ENCODE assay signal across 31 cellular contexts in the genomic region with DNA sequence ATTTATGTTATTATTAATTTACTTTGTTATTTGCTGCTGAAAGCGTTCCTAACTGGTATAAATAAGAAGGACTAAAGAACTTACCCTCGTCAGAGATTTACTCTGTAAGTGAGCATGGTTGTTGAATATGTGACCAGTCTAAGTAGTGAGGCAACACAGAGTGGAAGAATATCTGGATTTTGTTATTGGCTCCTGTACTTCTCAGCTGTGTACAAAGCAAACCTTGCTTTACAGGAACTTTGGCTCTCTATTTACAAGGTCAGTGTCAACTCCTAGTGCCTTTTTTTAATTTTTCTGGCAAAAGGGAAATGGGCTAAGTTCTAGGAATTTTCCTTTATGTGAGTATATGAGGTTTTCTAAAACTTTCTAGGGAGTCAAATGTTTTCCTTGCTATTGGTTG. TPM values are rescaled to one million over a fixed set of nuclear protein-coding genes. Genes with fewer than 3 reads are reported as not detected.
"Had no signal": no experiment of that assay in that cellular context is flagged by ENCODE, and none has a peak within 500 bp of the region (broad histone marks: within the 10 kb centered on the region; RNA-seq: fewer than 3 reads in every experiment).

No MANE protein-coding gene starts in this region.

- H3K4me2 ChIP-seq: SK-N-SH had no signal

- H3K27ac ChIP-seq: brain microvascular endothelial cell, Peyer's patch, SJSA1 had no signal

- H3K27me3 ChIP-seq: brain microvascular endothelial cell, MG63, Peyer's patch had no signal

- H3K9ac ChIP-seq: SK-N-SH had no signal

- H3K36me3 ChIP-seq: brain microvascular endothelial cell, MG63, Peyer's patch, SJSA1 had no signal

- H3K4me3 ChIP-seq: MG63, Peyer's patch, SJSA1 had no signal

- H3K4me1 ChIP-seq: Peyer's patch, SJSA1 had no signal

- DNase-seq: activated CD4-positive, alpha-beta memory T cell treated with anti-CD3 and anti-CD28 coated beads for 36 hours; activated CD4-positive, alpha-beta T cell treated with anti-CD3 and anti-CD28 coated beads for 36 hours; activated CD4-positive, alpha-beta T cell treated with anti-CD3 and anti-CD28 coated beads, Interleukin-2, amount 50 U/mL, for 1 hour; activated CD8-positive, alpha-beta memory T cell treated with anti-CD3 and anti-CD28 coated beads, Interleukin-2, amount 50 U/mL, for 4 hours; activated effector memory CD4-positive, alpha-beta T cell treated with Interleukin-2 at 50 U/mL for 16 hours; activated naive CD4-positive, alpha-beta T cell treated with anti-CD3 and anti-CD28 coated beads, Interleukin-2, amount 10 ng/mL, durations not matched to agents 7 days and 5 days; activated naive CD8-positive, alpha-beta T cell treated with anti-CD3 and anti-CD28 coated beads, Interleukin-2, amount 50 U/mL, for 24 hours; activated T-cell treated with anti-CD3 and anti-CD28 coated beads for 4 hours; activated T-cell treated with anti-CD3 and anti-CD28 coated beads, Interleukin-2, amount 50 U/mL, for 48 hours; anterior cingulate cortex; brain microvascular endothelial cell; Karpas-422; KBM-7; MG63; NCI-H1048; NCI-H1105 treated with DMSO at 0.1 percent for 48 hours; NCI-H1436; NCI-H1694; NCI-H1930; NCI-H345; NCI-H524 treated with DMSO at 0.1 percent for 48 hours; NCI-H748 treated with DMSO at 0.1 percent for 48 hours; NK-92 treated with Interleukin-12 subunit alpha and Interleukin-12 subunit beta, amount 100 ng/mL, for 24 hours; PC-3; Peyer's patch; RPMI8226; SHP77 treated with DMSO at 0.1 percent for 48 hours; SK-N-SH had no signal

- H3K9me3 ChIP-seq: MG63, Peyer's patch, SJSA1, SK-N-SH had no signal

- ATAC-seq: activated CD4-positive, alpha-beta T cell treated with anti-CD3 and anti-CD28 coated beads for 36 hours; activated CD4-positive, CD25-positive, alpha-beta regulatory T cell treated with anti-CD3 and anti-CD28 coated beads, Interleukin-2, amount 50 U/mL, for 24 hours; activated naive CD8-positive, alpha-beta T cell treated with anti-CD3 and anti-CD28 coated beads, Interleukin-2, amount 50 U/mL, for 24 hours; PC-3; WTC11 had no signal

RNA-seq across cellular contexts. Expression of a gene that starts 35.6 kb away (rescaled TPM):
- total RNA-seq: activated CD4-positive, alpha-beta memory T cell treated with anti-CD3 and anti-CD28 coated beads for 36 hours; activated CD4-positive, alpha-beta T cell treated with anti-CD3 and anti-CD28 coated beads for 36 hours; SJSA1 had no signal
